Comparison of ENCODE assay signal across 9 cellular contexts in genomic region chr7:111150709-111151108, GRCh38. TPM values are rescaled to one million over a fixed set of nuclear protein-coding genes. Genes with fewer than 3 reads are reported as not detected.
"Had no signal": no experiment of that assay in that cellular context is flagged by ENCODE, and none has a peak within 500 bp of the region (broad histone marks: within the 10 kb centered on the region; RNA-seq: fewer than 3 reads in every experiment).

No MANE protein-coding gene starts in this region.

- H3K27ac Mint-ChIP-seq: HFFc6 had no signal

- H3K4me2 ChIP-seq: GM23338 had no signal

- DNase-seq: GM23248, GOT3, H7, H9, HCEC 1CT, HFFc6 had no signal

- H3K9me3 ChIP-seq: HAP-1 had no signal

- ATAC-seq: GM23338, HCT116 had no signal

- H3K9me3 Mint-ChIP-seq: GM23338, H9, HFFc6 had no signal

- H2AFZ ChIP-seq: GM23248, GM23338 had no signal

- H3K9ac ChIP-seq: GM23248 had no signal

- H3K4me3 Mint-ChIP-seq: GM23338, H9, HFFc6 had no signal

- H3K27ac ChIP-seq: GM23248 had no signal

- H3K4me3 ChIP-seq: GM23248, GM23338, HAP-1 had no signal

- H3K36me3 ChIP-seq: HAP-1 had no signal

RNA-seq across cellular contexts. Expression of gene LRRN3, which starts 59.8 kb away (rescaled TPM):
- total RNA-seq: GM23338 had no signal
